In the genomic region with DNA sequence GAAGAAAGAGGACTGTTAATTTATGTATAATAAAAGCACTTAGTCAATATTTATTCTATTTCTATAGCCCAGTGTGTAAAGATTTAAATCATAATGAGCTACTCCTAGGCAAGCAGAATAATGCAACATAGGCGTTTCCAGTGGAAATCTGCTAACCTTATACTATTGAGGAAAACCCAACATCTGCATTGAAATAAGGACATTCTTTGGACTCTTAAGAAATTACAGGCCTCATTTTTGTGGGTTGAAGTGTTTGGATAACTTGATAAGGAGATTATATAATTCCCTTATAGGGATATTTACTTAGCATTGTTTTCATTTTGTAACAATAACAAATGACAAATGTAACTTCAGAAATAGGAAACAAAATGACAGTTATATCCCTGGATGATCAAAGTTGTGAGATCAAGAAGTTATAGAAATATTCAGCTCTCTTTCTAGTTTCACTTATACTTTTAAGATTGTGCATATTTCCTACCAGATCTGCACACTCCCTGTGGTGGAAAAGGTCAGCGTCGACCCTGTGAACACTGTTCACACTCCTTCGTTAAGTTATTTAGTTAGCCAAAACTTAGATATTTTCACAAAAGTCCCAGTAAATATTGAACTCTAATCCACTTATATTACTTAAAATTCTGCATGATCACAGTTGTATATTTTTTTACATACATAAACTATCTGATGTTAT, we compare ENCODE assay signal across 12 cellular contexts.
A peak's percentile ranks its signal among the peaks of the same experiment; 100 is the strongest.
DNase-seq lines count a peak whose midpoint lies in the region; ATAC-seq and TF ChIP-seq lines count a peak whose summit lies in the region.
"Had no signal": no experiment of that assay in that cellular context is flagged by ENCODE, and none has a peak within 500 bp of the region (broad histone marks: within the 10 kb centered on the region; RNA-seq: fewer than 3 reads in every experiment).

No MANE protein-coding gene starts in this region.

- TF ChIP-seq CTCF in HFFc6 (IDR thresholded peaks at IDR 0.05), result no peak
- TF ChIP-seq CTCF in hepatocyte (IDR thresholded peaks at IDR 0.05; ENCODE audit: poor library complexity), result no peak
- TF ChIP-seq CTCF in thyroid gland (IDR thresholded peaks at IDR 0.05), result no peak
- no peak for TF ChIP-seq CTCF in MM.1S (IDR thresholded peaks at IDR 0.05; ENCODE audit: low read length)
- TF ChIP-seq CTCF in body of pancreas (IDR thresholded peaks at IDR 0.05), result no peak

- 49% methylated on average over 4 of the region's 4 CpGs for WGBS in hepatocyte (ENCODE audit: low lambda C conversion rate, missing lambda C conversion rate)
- 69 to 76% methylated on average over 4 of the region's 4 CpGs for WGBS in thyroid gland, 2 donors
- 78 to 80% methylated on average over 4 of the region's 4 CpGs for WGBS in body of pancreas, 2 donors

- H3K4me2 ChIP-seq in hepatocyte, result peak overlapping the region; percentile 16
- H3K4me2 ChIP-seq in MM.1S (ENCODE audit: low read depth, low read length), result no peak overlapping the region

- H2AFZ ChIP-seq in hepatocyte (no peak overlapping the region), MM.1S (ENCODE audit: low read length) (no peak overlapping the region)

- H3K27ac ChIP-seq in hepatocyte, result peak overlapping the region; percentile 20
- H3K27ac ChIP-seq in thyroid gland, result peak overlapping the region in 2 of 3 donors; percentile 11 to 22
- no peak overlapping the region for H3K27ac ChIP-seq in MM.1S (ENCODE audit: low read length)
- no peak overlapping the region for H3K27ac ChIP-seq in body of pancreas
- H3K27ac ChIP-seq: right lobe of liver had no signal

- intact Hi-C loops in thyroid gland (cut with DNase I), result no loop called here
- intact Hi-C loops in body of pancreas (cut with DNase I), result no loop called here

- peaks cover 12% of the 10 kb centered on the region for H3K4me1 ChIP-seq in hepatocyte (ENCODE audit: insufficient read depth)
- peaks cover 7 to 13% of the 10 kb centered on the region in 2 donors for H3K4me1 ChIP-seq in thyroid gland
- no peaks in the 10 kb centered on the region for H3K4me1 ChIP-seq in MM.1S (ENCODE audit: low read length)
- no peaks in the 10 kb centered on the region for H3K4me1 ChIP-seq in body of pancreas
- H3K4me1 ChIP-seq: right lobe of liver, testis had no signal

- no peak for ATAC-seq in body of pancreas

- peak overlapping the region; percentile 69 for H3K4me3 Mint-ChIP-seq in HFFc6

- H3K9me3 ChIP-seq in hepatocyte (ENCODE audit: low read depth), result no peaks in the 10 kb centered on the region
- H3K9me3 ChIP-seq in thyroid gland, result no peaks in the 10 kb centered on the region
- H3K9me3 ChIP-seq in MM.1S (replicated peaks; ENCODE audit: insufficient read depth, low read length), result no peaks in the 10 kb centered on the region
- no peaks in the 10 kb centered on the region for H3K9me3 ChIP-seq in body of pancreas
- H3K9me3 ChIP-seq: right lobe of liver, testis had no signal

- peaks cover 4% of the 10 kb centered on the region for H3K79me2 ChIP-seq in hepatocyte
- no peaks in the 10 kb centered on the region for H3K79me2 ChIP-seq in MM.1S (ENCODE audit: low read length)

- H3K27ac Mint-ChIP-seq in HFFc6, result peak overlapping the region; percentile 66

- peaks cover 16% of the 10 kb centered on the region for H3K36me3 Mint-ChIP-seq in HFFc6 (ENCODE audit: low read depth)

- H3K27me3 ChIP-seq in hepatocyte, result no peaks in the 10 kb centered on the region
- H3K27me3 ChIP-seq in thyroid gland, result no peaks in the 10 kb centered on the region
- no peaks in the 10 kb centered on the region for H3K27me3 ChIP-seq in MM.1S (replicated peaks; ENCODE audit: insufficient read depth, low read length)
- H3K27me3 ChIP-seq in body of pancreas, result no peaks in the 10 kb centered on the region
- H3K27me3 ChIP-seq: right lobe of liver, testis had no signal

- H3K36me3 ChIP-seq in hepatocyte (replicated peaks; ENCODE audit: insufficient read depth, low read depth) (no peaks in the 10 kb centered on the region), thyroid gland (no peaks in the 10 kb centered on the region), MM.1S (replicated peaks; ENCODE audit: insufficient read depth, low read length) (no peaks in the 10 kb centered on the region), body of pancreas (replicated peaks in 1 of 2; ENCODE audit: insufficient read depth in 1 of 2, low read depth in 2 of 2) (no peaks in the 10 kb centered on the region)
- H3K36me3 ChIP-seq: right lobe of liver had no signal

- H3K9me2 ChIP-seq in hepatocyte (replicated peaks; ENCODE audit: insufficient read depth) (no peaks in the 10 kb centered on the region), MM.1S (replicated peaks; ENCODE audit: insufficient read depth, low read length) (no peaks in the 10 kb centered on the region)

- H3K9ac ChIP-seq in MM.1S (ENCODE audit: low read length), result no peak overlapping the region

- H3K27me3 Mint-ChIP-seq in HFFc6 (ENCODE audit: insufficient read depth), result no peaks in the 10 kb centered on the region; the same call in 1 of the 2 replicates

- no peak overlapping the region for H3K4me3 ChIP-seq in hepatocyte
- H3K4me3 ChIP-seq in thyroid gland (replicated peaks in 1 of 3), result no peak overlapping the region
- no peak overlapping the region for H3K4me3 ChIP-seq in MM.1S (ENCODE audit: low read length)
- no peak overlapping the region for H3K4me3 ChIP-seq in body of pancreas
- H3K4me3 ChIP-seq: right lobe of liver, testis had no signal

- H4K20me1 ChIP-seq in hepatocyte (ENCODE audit: insufficient read depth, poor library complexity, severe bottlenecking), result no peaks in the 10 kb centered on the region
- H4K20me1 ChIP-seq in MM.1S (ENCODE audit: insufficient read depth, low read length), result no peaks in the 10 kb centered on the region

- H3K4me1 Mint-ChIP-seq in HFFc6 (ENCODE audit: low read depth), result peaks cover 79% of the 10 kb centered on the region

- H3K9me3 Mint-ChIP-seq in HFFc6, result no peaks in the 10 kb centered on the region

- DNase-seq in HFFc6, result peak; percentile 35
- peak; percentile 82 for DNase-seq in amniotic epithelial cell (ENCODE audit: low read depth)
- no peak for DNase-seq in hepatocyte (ENCODE audit: low spot score)
- no peak for DNase-seq in thyroid gland
- no peak for DNase-seq in MM.1S
- DNase-seq in body of pancreas, result no peak
- DNase-seq in DMS 273 (lab: John Stamatoyannopoulos, UW; ENCODE audit: unreplicated experiment), result no peak
- DNase-seq: activated CD4-positive, CD25-positive, alpha-beta regulatory T cell; NCI-H1436 treated with DMSO at 0.1 percent for 48 hours; NCI-H526; right lobe of liver; testis had no signal

- TF ChIP-seq POLR2A in thyroid gland (IDR thresholded peaks at IDR 0.05) (no peak), body of pancreas (IDR thresholded peaks at IDR 0.05) (no peak)

- no peaks in the 10 kb centered on the region for H3F3A ChIP-seq in MM.1S (ENCODE audit: insufficient read depth, low read length)

Comparison
In these comparisons a context has a peak if more than half of its experiments do, and no peak if none do; other contexts are left out.
1. DNase-seq: peak in HFFc6 (single experiment) and amniotic epithelial cell (single experiment); none in hepatocyte (single experiment), thyroid gland (0 of 2), MM.1S (single experiment), body of pancreas (0 of 4) and DMS 273 (single experiment).
2. H3K27ac ChIP-seq: peak in hepatocyte (single experiment) and thyroid gland (2 of 3); none in MM.1S (single experiment) and body of pancreas (0 of 4).